In the genomic region with DNA sequence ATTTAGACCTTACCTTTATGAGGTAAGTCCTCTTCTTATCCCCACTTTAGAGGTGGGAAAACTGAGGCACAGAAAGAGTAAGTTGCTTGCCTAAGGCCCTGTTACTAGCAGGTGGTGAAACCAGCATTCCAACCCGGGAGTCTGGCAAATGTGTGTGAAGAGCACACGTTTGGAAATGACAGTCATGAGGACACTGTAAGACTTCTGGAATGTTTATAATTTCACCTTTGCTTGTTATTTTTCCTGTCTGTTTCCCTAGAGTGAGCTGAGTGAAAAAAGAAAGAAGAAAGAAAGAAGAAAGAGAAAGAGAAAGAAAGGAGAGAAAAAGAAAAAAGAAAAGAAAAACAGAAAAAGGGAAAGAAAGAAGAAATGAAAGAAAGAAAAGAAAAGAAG, we compare ENCODE assay signal across 10 cellular contexts. TPM values are rescaled to one million over a fixed set of nuclear protein-coding genes. Genes with fewer than 3 reads are reported as not detected.
DNase-seq lines count a peak whose midpoint lies in the region; ATAC-seq and TF ChIP-seq lines count a peak whose summit lies in the region.
"Had no signal": no experiment of that assay in that cellular context is flagged by ENCODE, and none has a peak within 500 bp of the region (broad histone marks: within the 10 kb centered on the region; RNA-seq: fewer than 3 reads in every experiment).

No MANE protein-coding gene starts in this region.

- H3K36me3 ChIP-seq in GM23338 (ENCODE audit: insufficient read depth): no peaks in the 10 kb centered on the region
- H3K36me3 ChIP-seq in uterus: no peaks in the 10 kb centered on the region
- H3K36me3 ChIP-seq: ascending aorta had no signal

- H3K27me3 ChIP-seq in GM23338 (ENCODE audit: insufficient read depth) (no peaks in the 10 kb centered on the region), uterus (no peaks in the 10 kb centered on the region)
- H3K27me3 ChIP-seq: ascending aorta had no signal

- no peaks in the 10 kb centered on the region for H3K36me3 Mint-ChIP-seq in GM23338 (ENCODE audit: low read depth)
- H3K36me3 Mint-ChIP-seq in progenitor cell of endocrine pancreas (ENCODE audit: insufficient read depth): no peaks in the 10 kb centered on the region

- DNase-seq in GM23338 (ENCODE audit: low spot score) (peak; percentile 17), fibroblast of gingiva (ENCODE audit: low read depth) (peak; percentile 40), progenitor cell of endocrine pancreas (ENCODE audit: low spot score, unreplicated experiment) (no peak), CD1c-positive myeloid dendritic cell (ENCODE audit: extremely low spot score) (no peak), uterus (no peak), NCI-H1694 (lab: John Stamatoyannopoulos, UW) (no peak), GM10248 (ENCODE audit: extremely low spot score) (no peak)
- DNase-seq: stimulated activated CD4-positive, alpha-beta T cell treated with anti-CD3 and anti-CD28 coated beads, Interleukin-2, amount 100 ng/mL, for 48 hours had no signal

- intact Hi-C loops in uterus (cut with DNase I; ENCODE audit: low total_unique reads): no loop called here

- H3K9me3 Mint-ChIP-seq in GM23338 (no peaks in the 10 kb centered on the region; the same call in 2 of the 3 replicates), progenitor cell of endocrine pancreas (ENCODE audit: low read depth) (no peaks in the 10 kb centered on the region)

- H3K4me3 ChIP-seq in GM23338: peak overlapping the region; percentile 38
- H3K4me3 ChIP-seq in uterus: no peak overlapping the region

- H3K27ac Mint-ChIP-seq in GM23338: peak overlapping the region; percentile 96
- H3K27ac Mint-ChIP-seq in progenitor cell of endocrine pancreas: peak overlapping the region; percentile 97

- no peaks in the 10 kb centered on the region for H3K9me2 ChIP-seq in GM23338 (ENCODE audit: insufficient read depth)

- peak overlapping the region; percentile 97 for H3K27ac ChIP-seq in GM23338 (ENCODE audit: low read depth)
- peak overlapping the region in 1 of 2 donors; percentile 31 for H3K27ac ChIP-seq in uterus

- peaks cover 7% of the 10 kb centered on the region for H3K4me1 ChIP-seq in GM23338 (ENCODE audit: insufficient read depth)
- no peaks in the 10 kb centered on the region for H3K4me1 ChIP-seq in uterus

- ATAC-seq in GM23338 (no peak), SK-N-SH treated with all-trans-retinoic acid at 6 μM for 48 hours (peak; percentile 51)

- peak overlapping the region; percentile 49; the same call in 1 of the 2 replicates for H2AFZ ChIP-seq in GM23338

- H3K27me3 Mint-ChIP-seq in GM23338 (ENCODE audit: insufficient read depth, low read depth, poor library complexity) (peaks cover 3% of the 10 kb centered on the region), progenitor cell of endocrine pancreas (no peaks in the 10 kb centered on the region)

- TF ChIP-seq CTCF in GM23338 (conservative IDR thresholded peaks at IDR 0.05; ENCODE audit: low read depth in 2 of 2) (no peak), progenitor cell of endocrine pancreas (IDR thresholded peaks at IDR 0.05; ENCODE audit: unreplicated experiment) (no peak), uterus (IDR thresholded peaks at IDR 0.05) (no peak), GM10248 (IDR thresholded peaks at IDR 0.05; ENCODE audit: control extremely low read depth, extremely low read depth, low read depth, missing control alignments) (no peak)

- H3K4me2 ChIP-seq in GM23338: peak overlapping the region; percentile 68

- no peaks in the 10 kb centered on the region for H3K9me3 ChIP-seq in uterus
- H3K9me3 ChIP-seq: ascending aorta had no signal

- peaks cover 8% of the 10 kb centered on the region; the same call in 1 of the 2 replicates for H3F3A ChIP-seq in GM23338 (replicated peaks; ENCODE audit: low read depth)

- CTCF ChIA-PET in GM10248 (lab: Yijun Ruan, JAX): interaction anchor here (2.5 kb wide), 1 partner anchor 12 kb away, joined by 8 read pairs; no protein-coding TSS in a partner anchor

- H3K4me3 Mint-ChIP-seq in GM23338: peak overlapping the region; percentile 69
- H3K4me3 Mint-ChIP-seq in progenitor cell of endocrine pancreas (ENCODE audit: low read depth): peak overlapping the region; percentile 55

- TF ChIP-seq POLR2A in uterus (IDR thresholded peaks at IDR 0.05): no peak

- POLR2A ChIA-PET in GM10248 (lab: Yijun Ruan, JAX): no interaction called here

- no peaks in the 10 kb centered on the region for H4K20me1 ChIP-seq in GM23338 (replicated peaks; ENCODE audit: insufficient read depth)

- H3K79me2 ChIP-seq in GM23338 (replicated peaks; ENCODE audit: insufficient read depth): no peaks in the 10 kb centered on the region

- H3K4me1 Mint-ChIP-seq in GM23338: peaks cover 17% of the 10 kb centered on the region
- peaks cover 18% of the 10 kb centered on the region for H3K4me1 Mint-ChIP-seq in progenitor cell of endocrine pancreas (ENCODE audit: low read depth)

TF ChIP-seq in GM23338, 12 proteins besides CTCF, POLR2A, EP300 and RAD21 (continues in another document):
- TF ChIP-seq CREB1 (CRISPR knock-in tag; IDR thresholded peaks at IDR 0.05; ENCODE audit: low read depth): no peak
- no peak for TF ChIP-seq NANOG (IDR thresholded peaks at IDR 0.05; ENCODE audit: borderline replicate concordance)
- TF ChIP-seq JUNB (IDR thresholded peaks at IDR 0.05; ENCODE audit: unreplicated experiment): no peak

TF ChIP-seq in SK-N-SH treated with all-trans-retinoic acid at 6 μM for 48 hours, 23 proteins besides CTCF, POLR2A, EP300 and RAD21:
- TF ChIP-seq ISL1 (CRISPR knock-in tag; IDR thresholded peaks at IDR 0.05) (peak; percentile 62), SNAI2 (CRISPR knock-in tag; IDR thresholded peaks at IDR 0.05) (peak; percentile 70; the same call in 1 of the 2 replicates), CSDC2 (CRISPR knock-in tag; IDR thresholded peaks at IDR 0.05) (0 out of 2 replicates have a peak, but pooled peaks have one; percentile 44), ZC3H10 (CRISPR knock-in tag; IDR thresholded peaks at IDR 0.05) (no peak), GLIS3 (CRISPR knock-in tag; IDR thresholded peaks at IDR 0.05) (no peak), ZNF8 (CRISPR knock-in tag; IDR thresholded peaks at IDR 0.05) (no peak), TOX (CRISPR knock-in tag; IDR thresholded peaks at IDR 0.05; ENCODE audit: borderline replicate concordance) (no peak), ARNTL (CRISPR knock-in tag; IDR thresholded peaks at IDR 0.05; ENCODE audit: borderline replicate concordance, low read depth) (no peak), OSR1 (CRISPR knock-in tag; IDR thresholded peaks at IDR 0.05) (0 out of 2 replicates have a peak, but pooled peaks have one; percentile 76), ESRRG (CRISPR knock-in tag; IDR thresholded peaks at IDR 0.05) (0 out of 2 replicates have a peak, but pooled peaks have one; percentile 26)
- TF ChIP-seq, protein P1, sequence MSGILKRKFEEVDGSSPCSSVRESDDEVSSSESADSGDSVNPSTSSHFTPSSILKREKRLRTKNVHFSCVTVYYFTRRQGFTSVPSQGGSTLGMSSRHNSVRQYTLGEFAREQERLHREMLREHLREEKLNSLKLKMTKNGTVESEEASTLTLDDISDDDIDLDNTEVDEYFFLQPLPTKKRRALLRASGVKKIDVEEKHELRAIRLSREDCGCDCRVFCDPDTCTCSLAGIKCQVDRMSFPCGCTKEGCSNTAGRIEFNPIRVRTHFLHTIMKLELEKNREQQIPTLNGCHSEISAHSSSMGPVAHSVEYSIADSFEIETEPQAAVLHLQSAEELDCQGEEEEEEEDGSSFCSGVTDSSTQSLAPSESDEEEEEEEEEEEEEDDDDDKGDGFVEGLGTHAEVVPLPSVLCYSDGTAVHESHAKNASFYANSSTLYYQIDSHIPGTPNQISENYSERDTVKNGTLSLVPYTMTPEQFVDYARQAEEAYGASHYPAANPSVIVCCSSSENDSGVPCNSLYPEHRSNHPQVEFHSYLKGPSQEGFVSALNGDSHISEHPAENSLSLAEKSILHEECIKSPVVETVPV (CRISPR knock-in tag; IDR thresholded peaks at IDR 0.05): no peak
- TF ChIP-seq, protein P2, sequence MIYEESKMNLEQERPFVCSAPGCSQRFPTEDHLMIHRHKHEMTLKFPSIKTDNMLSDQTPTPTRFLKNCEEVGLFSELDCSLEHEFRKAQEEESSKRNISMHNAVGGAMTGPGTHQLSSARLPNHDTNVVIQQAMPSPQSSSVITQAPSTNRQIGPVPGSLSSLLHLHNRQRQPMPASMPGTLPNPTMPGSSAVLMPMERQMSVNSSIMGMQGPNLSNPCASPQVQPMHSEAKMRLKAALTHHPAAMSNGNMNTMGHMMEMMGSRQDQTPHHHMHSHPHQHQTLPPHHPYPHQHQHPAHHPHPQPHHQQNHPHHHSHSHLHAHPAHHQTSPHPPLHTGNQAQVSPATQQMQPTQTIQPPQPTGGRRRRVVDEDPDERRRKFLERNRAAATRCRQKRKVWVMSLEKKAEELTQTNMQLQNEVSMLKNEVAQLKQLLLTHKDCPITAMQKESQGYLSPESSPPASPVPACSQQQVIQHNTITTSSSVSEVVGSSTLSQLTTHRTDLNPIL (CRISPR knock-in tag; IDR thresholded peaks at IDR 0.05; ENCODE audit: low read depth): no peak; the same call in 1 of the 2 replicates
- TF ChIP-seq, protein P3, sequence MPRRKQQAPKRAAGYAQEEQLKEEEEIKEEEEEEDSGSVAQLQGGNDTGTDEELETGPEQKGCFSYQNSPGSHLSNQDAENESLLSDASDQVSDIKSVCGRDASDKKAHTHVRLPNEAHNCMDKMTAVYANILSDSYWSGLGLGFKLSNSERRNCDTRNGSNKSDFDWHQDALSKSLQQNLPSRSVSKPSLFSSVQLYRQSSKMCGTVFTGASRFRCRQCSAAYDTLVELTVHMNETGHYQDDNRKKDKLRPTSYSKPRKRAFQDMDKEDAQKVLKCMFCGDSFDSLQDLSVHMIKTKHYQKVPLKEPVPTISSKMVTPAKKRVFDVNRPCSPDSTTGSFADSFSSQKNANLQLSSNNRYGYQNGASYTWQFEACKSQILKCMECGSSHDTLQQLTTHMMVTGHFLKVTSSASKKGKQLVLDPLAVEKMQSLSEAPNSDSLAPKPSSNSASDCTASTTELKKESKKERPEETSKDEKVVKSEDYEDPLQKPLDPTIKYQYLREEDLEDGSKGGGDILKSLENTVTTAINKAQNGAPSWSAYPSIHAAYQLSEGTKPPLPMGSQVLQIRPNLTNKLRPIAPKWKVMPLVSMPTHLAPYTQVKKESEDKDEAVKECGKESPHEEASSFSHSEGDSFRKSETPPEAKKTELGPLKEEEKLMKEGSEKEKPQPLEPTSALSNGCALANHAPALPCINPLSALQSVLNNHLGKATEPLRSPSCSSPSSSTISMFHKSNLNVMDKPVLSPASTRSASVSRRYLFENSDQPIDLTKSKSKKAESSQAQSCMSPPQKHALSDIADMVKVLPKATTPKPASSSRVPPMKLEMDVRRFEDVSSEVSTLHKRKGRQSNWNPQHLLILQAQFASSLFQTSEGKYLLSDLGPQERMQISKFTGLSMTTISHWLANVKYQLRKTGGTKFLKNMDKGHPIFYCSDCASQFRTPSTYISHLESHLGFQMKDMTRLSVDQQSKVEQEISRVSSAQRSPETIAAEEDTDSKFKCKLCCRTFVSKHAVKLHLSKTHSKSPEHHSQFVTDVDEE (CRISPR knock-in tag; IDR thresholded peaks at IDR 0.05): no peak
TF ChIP-seq in SK-N-SH treated with all-trans-retinoic acid at 6 μM for 48 hours: peak in this region for 5.

RNA-seq across cellular contexts. Expression of a gene that starts 21.2 kb away (rescaled TPM):
- total RNA-seq in GM23338 (2014; rRNA removed; shearing (Covaris generic)): 11.5 and 20.2 TPM in 2 replicates
- polyA plus RNA-seq in GM23338 (2016; fragmentation: Nextera tagmentation; extraction: Ambion mirVana): 10.1 and 10.5 TPM in 2 replicates
- total RNA-seq in progenitor cell of endocrine pancreas (27.4 and 27.7 TPM in 2 replicates), uterus (100 to 1,000 TPM in 1 of 4 donors, 10 to 100 TPM in 3; 45.7 to 112 (median 61.5) TPM)

Comparison
In these comparisons a context has a peak if more than half of its experiments do, and no peak if none do; other contexts are left out.
1. DNase-seq: peak in GM23338 (single experiment) and fibroblast of gingiva (single experiment); none in progenitor cell of endocrine pancreas (single experiment), CD1c-positive myeloid dendritic cell (single experiment), uterus (0 of 2), NCI-H1694 (single experiment) and GM10248 (single experiment).